In genomic region chr6:130245267-130245666, GRCh38 we compare ENCODE assay signal across 30 cellular contexts. TPM values are rescaled to one million over a fixed set of nuclear protein-coding genes. Genes with fewer than 3 reads are reported as not detected.
"Had no signal": no experiment of that assay in that cellular context is flagged by ENCODE, and none has a peak within 500 bp of the region (broad histone marks: within the 10 kb centered on the region; RNA-seq: fewer than 3 reads in every experiment).

No MANE protein-coding gene starts in this region.

- H3K4me1 ChIP-seq: colonic mucosa, gastrocnemius medialis, gastroesophageal sphincter, heart left ventricle, heart right ventricle had no signal

- FAIRE-seq: colon, endometrium, endothelial cell of umbilical vein, frontal cortex had no signal

- ATAC-seq: effector memory CD8-positive, alpha-beta T cell; esophagus mucosa; foreskin keratinocyte; gastrocnemius medialis; gastroesophageal sphincter; heart left ventricle; heart right ventricle had no signal

- H3K27ac ChIP-seq: colonic mucosa, coronary artery, dorsolateral prefrontal cortex, epithelial cell of prostate, esophagus muscularis mucosa, esophagus squamous epithelium, foreskin keratinocyte, gastrocnemius medialis, gastroesophageal sphincter, heart left ventricle, heart right ventricle had no signal

- H3K27me3 ChIP-seq: colonic mucosa, dorsolateral prefrontal cortex, esophagus muscularis mucosa, esophagus squamous epithelium, foreskin keratinocyte, gastrocnemius medialis, gastroesophageal sphincter, heart left ventricle, heart right ventricle had no signal

- DNase-seq: colonic mucosa; cortex of kidney; dermis blood vessel endothelial cell; dorsolateral prefrontal cortex; effector CD4-positive, alpha-beta T cell; effector CD8-positive, alpha-beta T cell; effector memory CD4-positive, alpha-beta T cell; effector memory CD8-positive, alpha-beta T cell; endodermal cell; erythroblast; esophagus squamous epithelium; foreskin fibroblast; foreskin keratinocyte; foreskin melanocyte; gastrocnemius medialis; glutamatergic neuron; head of caudate nucleus; heart left ventricle; heart right ventricle had no signal

- H3K4me3 ChIP-seq: colonic mucosa, coronary artery, dorsolateral prefrontal cortex, esophagus muscularis mucosa, esophagus squamous epithelium, gastrocnemius medialis, gastroesophageal sphincter, heart left ventricle, heart right ventricle had no signal

- H3K36me3 ChIP-seq: colonic mucosa, esophagus muscularis mucosa, esophagus squamous epithelium, gastrocnemius medialis, gastroesophageal sphincter, heart left ventricle, heart right ventricle had no signal

- H3K9me3 ChIP-seq: colonic mucosa, esophagus muscularis mucosa, esophagus squamous epithelium, gastrocnemius medialis, gastroesophageal sphincter, heart left ventricle, heart right ventricle had no signal

RNA-seq across cellular contexts. Expression of gene SAMD3, which starts 22.5 kb away (rescaled TPM):
- total RNA-seq: dermis blood vessel endothelial cell, dermis microvascular lymphatic vessel endothelial cell, endothelial cell of umbilical vein, epithelial cell of proximal tubule, gastrocnemius medialis had no signal
- polyA plus RNA-seq: endothelial cell of umbilical vein had no signal
